In the genomic region with DNA sequence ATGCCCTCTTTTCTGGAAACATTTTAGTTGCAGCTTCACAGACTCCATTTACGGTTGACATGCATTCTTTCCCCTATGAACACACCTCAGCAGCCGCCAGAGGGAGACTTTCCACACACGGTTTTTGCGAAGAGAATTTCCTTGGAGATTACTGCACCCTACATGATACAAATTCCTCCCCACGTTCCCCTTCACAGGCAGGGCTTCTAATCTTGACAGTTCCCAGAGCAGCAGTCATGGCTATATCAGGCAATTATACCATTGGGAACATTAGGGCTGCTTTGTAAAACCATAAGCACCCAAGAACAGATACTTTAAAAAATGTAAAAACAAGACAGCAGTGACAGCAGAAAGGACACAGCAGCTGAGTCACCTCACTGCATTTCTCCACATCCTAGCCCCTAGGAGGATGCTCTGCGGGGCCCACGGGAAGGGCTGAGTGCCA, we compare ENCODE assay signal across 8 cellular contexts.
DNase-seq lines count a peak whose midpoint lies in the region; ATAC-seq and TF ChIP-seq lines count a peak whose summit lies in the region.

No MANE protein-coding gene starts in this region.

- H3K4me3 Mint-ChIP-seq in activated naive CD4-positive, alpha-beta T cell treated with anti-CD3 and anti-CD28 coated beads for 36 hours: no peak overlapping the region
- no peak overlapping the region for H3K4me3 Mint-ChIP-seq in activated CD8-positive, alpha-beta T cell treated with anti-CD3 and anti-CD28 coated beads, Interleukin-2, amount 10 ng/mL, durations not matched to agents 7 days and 5 days

- TF ChIP-seq POLR2A in GM18505 (IDR thresholded peaks at IDR 0.05; ENCODE audit: borderline replicate concordance, extremely low read depth, insufficient read depth, insufficient read length): no peak

- peaks cover 32% of the 10 kb centered on the region for H3K27me3 Mint-ChIP-seq in activated naive CD4-positive, alpha-beta T cell treated with anti-CD3 and anti-CD28 coated beads for 36 hours (ENCODE audit: low read depth)
- H3K27me3 Mint-ChIP-seq in activated CD8-positive, alpha-beta T cell treated with anti-CD3 and anti-CD28 coated beads, Interleukin-2, amount 10 ng/mL, durations not matched to agents 7 days and 5 days (ENCODE audit: low read depth): peaks cover 12% of the 10 kb centered on the region

- no peak for ATAC-seq in activated CD8-positive, alpha-beta T cell treated with anti-CD3 and anti-CD28 coated beads, Interleukin-2, amount 10 ng/mL, durations not matched to agents 7 days and 5 days
- ATAC-seq in left cardiac atrium (peak; percentile 70 to 85), HG03280 (IDR thresholded peaks at IDR 0.05; ENCODE audit: unreplicated experiment) (no peak), GM18505 (IDR thresholded peaks at IDR 0.05; ENCODE audit: unreplicated experiment) (no peak)

- no peak overlapping the region for H3K27ac Mint-ChIP-seq in activated naive CD4-positive, alpha-beta T cell treated with anti-CD3 and anti-CD28 coated beads for 36 hours
- no peak overlapping the region for H3K27ac Mint-ChIP-seq in activated CD8-positive, alpha-beta T cell treated with anti-CD3 and anti-CD28 coated beads, Interleukin-2, amount 10 ng/mL, durations not matched to agents 7 days and 5 days

- H3K9me3 Mint-ChIP-seq in activated naive CD4-positive, alpha-beta T cell treated with anti-CD3 and anti-CD28 coated beads for 36 hours: no peaks in the 10 kb centered on the region
- H3K9me3 Mint-ChIP-seq in activated CD8-positive, alpha-beta T cell treated with anti-CD3 and anti-CD28 coated beads, Interleukin-2, amount 10 ng/mL, durations not matched to agents 7 days and 5 days (ENCODE audit: insufficient read depth): no peaks in the 10 kb centered on the region

- intact Hi-C loops in activated naive CD4-positive, alpha-beta T cell treated with anti-CD3 and anti-CD28 coated beads for 36 hours (cut with micrococcal nuclease): loop anchor here (1.0 to 2.0 kb wide), 4 partner anchors 167 to 1355 kb away; no protein-coding TSS in a partner anchor
- intact Hi-C loops in left cardiac atrium (cut with DNase I): loop anchor here in 1 of 2 donors (5.0 kb wide), 1 partner anchor 294 kb away; no protein-coding TSS in a partner anchor

- H3K36me3 Mint-ChIP-seq in activated naive CD4-positive, alpha-beta T cell treated with anti-CD3 and anti-CD28 coated beads for 36 hours (ENCODE audit: low read depth): no peaks in the 10 kb centered on the region
- H3K36me3 Mint-ChIP-seq in activated CD8-positive, alpha-beta T cell treated with anti-CD3 and anti-CD28 coated beads, Interleukin-2, amount 10 ng/mL, durations not matched to agents 7 days and 5 days (ENCODE audit: low read depth): no peaks in the 10 kb centered on the region

- CTCF ChIA-PET in activated naive CD4-positive, alpha-beta T cell treated with anti-CD3 and anti-CD28 coated beads for 36 hours (lab: Charles Lee): interaction anchor here (0.9 to 2.1 kb wide), 6 partner anchors 12 to 422 kb away, joined by 3 to 10 read pairs (median 4); no protein-coding TSS in a partner anchor
- CTCF ChIA-PET in activated CD8-positive, alpha-beta T cell treated with anti-CD3 and anti-CD28 coated beads, Interleukin-2, amount 10 ng/mL, durations not matched to agents 7 days and 5 days (lab: Charles Lee): interaction anchor here (0.7 to 1.7 kb wide), 4 partner anchors 10 to 422 kb away, joined by 3 to 5 read pairs (median 4); no protein-coding TSS in a partner anchor

- DNase-seq in activated naive CD4-positive, alpha-beta T cell treated with anti-CD3 and anti-CD28 coated beads for 36 hours: peak; percentile 57
- DNase-seq in activated naive CD4-positive, alpha-beta T cell treated with anti-CD3 and anti-CD28 coated beads, Interleukin-2, amount 50 U/mL, for 16 hours: no peak
- DNase-seq in NCI-H146 (lab: John Stamatoyannopoulos, UW) (peak; percentile 67), left cardiac atrium (peak; percentile 63), putamen (ENCODE audit: low spot score) (peak; percentile 58)
- peak; percentile 27 for DNase-seq in activated CD8-positive, alpha-beta T cell treated with anti-CD3 and anti-CD28 coated beads, Interleukin-2, amount 10 ng/mL, durations not matched to agents 7 days and 5 days

- H3K4me1 Mint-ChIP-seq in activated naive CD4-positive, alpha-beta T cell treated with anti-CD3 and anti-CD28 coated beads for 36 hours (ENCODE audit: low read depth): peaks cover 3% of the 10 kb centered on the region
- H3K4me1 Mint-ChIP-seq in activated CD8-positive, alpha-beta T cell treated with anti-CD3 and anti-CD28 coated beads, Interleukin-2, amount 10 ng/mL, durations not matched to agents 7 days and 5 days (ENCODE audit: low read depth): no peaks in the 10 kb centered on the region

- POLR2A ChIA-PET in activated CD8-positive, alpha-beta T cell treated with anti-CD3 and anti-CD28 coated beads, Interleukin-2, amount 10 ng/mL, durations not matched to agents 7 days and 5 days (lab: Charles Lee): no interaction called here

Comparison
In these comparisons a context has a peak if more than half of its experiments do, and no peak if none do; other contexts are left out.
1. ATAC-seq: peak in left cardiac atrium (2 of 2); none in activated CD8-positive, alpha-beta T cell treated with anti-CD3 and anti-CD28 coated beads, Interleukin-2, amount 10 ng/mL, durations not matched to agents 7 days and 5 days (single experiment), HG03280 (single experiment) and GM18505 (single experiment).